Comparison of ENCODE assay signal across 8 cellular contexts in genomic region chr6:151475653-151476523, GRCh38. TPM values are rescaled to one million over a fixed set of nuclear protein-coding genes. Genes with fewer than 3 reads are reported as not detected.
DNase-seq lines count a peak whose midpoint lies in the region; ATAC-seq and TF ChIP-seq lines count a peak whose summit lies in the region.

No MANE protein-coding gene starts in this region.

- in situ Hi-C loops in SK-MEL-5 (cut with HindIII; ENCODE audit: low pct_unique_long_range_greater_than_20kb, low sequenced_read_pairs) = no loop called here

- no peaks in the 10 kb centered on the region for H3K9me3 ChIP-seq in breast epithelium

- no peaks in the 10 kb centered on the region for H3K27me3 ChIP-seq in breast epithelium

- TF ChIP-seq CTCF in breast epithelium (IDR thresholded peaks at IDR 0.05) = peak; percentile 44 to 78 (median 63)

- H3K4me3 ChIP-seq in breast epithelium = peak overlapping the region in 1 of 3 donors; percentile 17

- H3K27ac ChIP-seq in breast epithelium = no peak overlapping the region

- H3K4me1 ChIP-seq in breast epithelium = no peaks in the 10 kb centered on the region

- no peaks in the 10 kb centered on the region for H3K9me3 Mint-ChIP-seq in stimulated activated naive CD8-positive, alpha-beta T cell treated with anti-CD3 and anti-CD28 coated beads, Interleukin-15, amount 100 ng/mL, for 72 hours

- H3K27me3 Mint-ChIP-seq in stimulated activated naive CD8-positive, alpha-beta T cell treated with anti-CD3 and anti-CD28 coated beads, Interleukin-15, amount 100 ng/mL, for 72 hours = no peaks in the 10 kb centered on the region

- H3K4me1 Mint-ChIP-seq in stimulated activated naive CD8-positive, alpha-beta T cell treated with anti-CD3 and anti-CD28 coated beads, Interleukin-15, amount 100 ng/mL, for 72 hours = peaks cover 8% of the 10 kb centered on the region

- H3K4me3 Mint-ChIP-seq in stimulated activated naive CD8-positive, alpha-beta T cell treated with anti-CD3 and anti-CD28 coated beads, Interleukin-15, amount 100 ng/mL, for 72 hours = no peak overlapping the region

- intact Hi-C loops in breast epithelium (cut with DNase I; ENCODE audit: low total_unique reads) = loop anchor here (2.0 to 5.0 kb wide), 2 partner anchors 35 to 404 kb away; no protein-coding TSS in a partner anchor

- peak; percentile 63 for DNase-seq in CD1c-positive myeloid dendritic cell (ENCODE audit: extremely low spot score)
- peak; percentile 33 for DNase-seq in HuH-7 (ENCODE audit: low spot score)
- peak; percentile 93 for DNase-seq in SK-MEL-5 (ENCODE audit: low read depth, low spot score)
- no peak for DNase-seq in breast epithelium (ENCODE audit: low spot score in 2 of 2)
- no peak for DNase-seq in left lobe of liver (ENCODE audit: low spot score)
- peak; percentile 17 to 23 for DNase-seq in stimulated activated naive CD8-positive, alpha-beta T cell treated with anti-CD3 and anti-CD28 coated beads, Interleukin-15, amount 100 ng/mL, for 72 hours
- no peak for DNase-seq in 8988T

- ATAC-seq in GM18520 (IDR thresholded peaks at IDR 0.05; ENCODE audit: unreplicated experiment) (peak; percentile 68), left lobe of liver (peak; percentile 93)
- no peak for ATAC-seq in stimulated activated naive CD8-positive, alpha-beta T cell treated with anti-CD3 and anti-CD28 coated beads, Interleukin-15, amount 100 ng/mL, for 72 hours

- H3K36me3 ChIP-seq in breast epithelium = no peaks in the 10 kb centered on the region

- TF ChIP-seq POLR2A in breast epithelium (IDR thresholded peaks at IDR 0.05) = no peak

- H3K27ac Mint-ChIP-seq in stimulated activated naive CD8-positive, alpha-beta T cell treated with anti-CD3 and anti-CD28 coated beads, Interleukin-15, amount 100 ng/mL, for 72 hours = peak overlapping the region in 1 of 2 donors; percentile 33

RNA-seq across cellular contexts. Expression of gene CCDC170, which starts 17.9 kb away (rescaled TPM):
- not detected in 2 replicates for total RNA-seq in SK-MEL-5 (2014; rRNA removed; shearing (Covaris generic))
- not detected in 2 replicates for polyA plus RNA-seq in SK-MEL-5 (2015; cell fraction: cytosol; rRNA removed)
- not detected in 2 replicates for polyA plus RNA-seq in SK-MEL-5 (2015; cell fraction: nucleus; rRNA removed)
- total RNA-seq in breast epithelium = 1 to 10 TPM; 3.5 to 9.8 (median 9.4) TPM
- total RNA-seq in left lobe of liver = 0.45 TPM

RNA-seq across cellular contexts. Expression of gene RMND1, which starts 24.0 kb away (rescaled TPM):
- total RNA-seq in SK-MEL-5 (2014; rRNA removed; shearing (Covaris generic)) = 42.5 and 42.6 TPM in 2 replicates
- polyA plus RNA-seq in SK-MEL-5 (2015; cell fraction: cytosol; rRNA removed) = 20.4 and 21.7 TPM in 2 replicates
- 18.6 and 19.9 TPM in 2 replicates for polyA plus RNA-seq in SK-MEL-5 (2015; cell fraction: nucleus; rRNA removed)
- total RNA-seq in breast epithelium (10 to 100 TPM; 25.3 to 34.1 (median 32.1) TPM), left lobe of liver (18.6 TPM)

Comparison
In these comparisons a context has a peak if more than half of its experiments do, and no peak if none do; other contexts are left out.
1. DNase-seq: peak in CD1c-positive myeloid dendritic cell (single experiment), HuH-7 (single experiment), SK-MEL-5 (single experiment) and stimulated activated naive CD8-positive, alpha-beta T cell treated with anti-CD3 and anti-CD28 coated beads, Interleukin-15, amount 100 ng/mL, for 72 hours (2 of 2); none in breast epithelium (0 of 2), left lobe of liver (single experiment) and 8988T (single experiment).